Comparison of ENCODE assay signal across 9 cellular contexts in genomic region chr7:2510909-2511768, GRCh38. TPM values are rescaled to one million over a fixed set of nuclear protein-coding genes. Genes with fewer than 3 reads are reported as not detected.
DNase-seq lines count a peak whose midpoint lies in the region; ATAC-seq and TF ChIP-seq lines count a peak whose summit lies in the region.
"Had no signal": no experiment of that assay in that cellular context is flagged by ENCODE, and none has a peak within 500 bp of the region (broad histone marks: within the 10 kb centered on the region; RNA-seq: fewer than 3 reads in every experiment).

No MANE protein-coding gene starts in this region.

- no peaks in the 10 kb centered on the region for H3K27me3 Mint-ChIP-seq in activated B cell treated with CpG ODN at 0.5 μM for 24 hours
- no peaks in the 10 kb centered on the region for H3K27me3 Mint-ChIP-seq in osteocyte (ENCODE audit: unreplicated experiment)
- H3K27me3 Mint-ChIP-seq: brain had no signal

- intact Hi-C loops in activated B cell treated with CpG ODN at 0.5 μM for 24 hours (cut with micrococcal nuclease) = loop anchor here (1.0 to 5.0 kb wide), 4 partner anchors 8 to 109 kb away; partner anchors contain the start of genes BRAT1, CHST12 and LFNG

- H3K27ac Mint-ChIP-seq in activated B cell treated with CpG ODN at 0.5 μM for 24 hours = peak overlapping the region; percentile 95
- no peak overlapping the region for H3K27ac Mint-ChIP-seq in osteocyte (ENCODE audit: unreplicated experiment)

- ATAC-seq in activated B cell treated with CpG ODN at 0.5 μM for 24 hours (ENCODE audit: low read depth) (peak; percentile 69), esophagus mucosa (peak; percentile 40)
- ATAC-seq in stimulated activated naive CD8-positive, alpha-beta T cell treated with anti-CD3 and anti-CD28 coated beads, Interleukin-15, Interleukin-2, amounts not matched to agents 100 U/mL and 50 U/mL, for 24 hours = peak; percentile 55

- TF ChIP-seq CTCF in activated B cell treated with CpG ODN at 0.5 μM for 24 hours (IDR thresholded peaks at IDR 0.05) (no peak), osteocyte (IDR thresholded peaks at IDR 0.05) (no peak)

- POLR2A ChIA-PET in activated B cell treated with CpG ODN at 0.5 μM for 24 hours (lab: Charles Lee) = interaction anchor here (0.6 to 7.0 kb wide), 28 partner anchors 9 to 581 kb away, joined by 3 to 304 read pairs (median 5); partner anchors contain the start of genes BRAT1, CHST12, IQCE and LFNG

- CTCF ChIA-PET in activated B cell treated with CpG ODN at 0.5 μM for 24 hours (lab: Charles Lee) = interaction anchor here (1.2 to 2.2 kb wide), 5 partner anchors 9 to 199 kb away, joined by 3 to 10 read pairs (median 5); no protein-coding TSS in a partner anchor

- H3K4me1 Mint-ChIP-seq in activated B cell treated with CpG ODN at 0.5 μM for 24 hours (peaks cover 67% of the 10 kb centered on the region), osteocyte (ENCODE audit: unreplicated experiment) (peaks cover 43% of the 10 kb centered on the region)

- no peaks in the 10 kb centered on the region for H3K36me3 Mint-ChIP-seq in activated B cell treated with CpG ODN at 0.5 μM for 24 hours (ENCODE audit: low read depth)
- no peaks in the 10 kb centered on the region for H3K36me3 Mint-ChIP-seq in osteocyte (ENCODE audit: unreplicated experiment)
- H3K36me3 Mint-ChIP-seq: brain had no signal

- DNase-seq in DMS153 treated with DMSO at 0.1 percent for 48 hours (lab: John Stamatoyannopoulos, UW; ENCODE audit: unreplicated experiment) (peak; percentile 83), NCI-H1092 (lab: John Stamatoyannopoulos, UW) (peak; percentile 84), activated B cell treated with CpG ODN at 0.5 μM for 24 hours (peak; percentile 80), amygdala (lab: John Stamatoyannopoulos, UW) (no peak), inferior parietal cortex (ENCODE audit: extremely low spot score) (no peak), osteocyte (ENCODE audit: extremely low spot score, unreplicated experiment) (no peak)
- DNase-seq in stimulated activated naive CD8-positive, alpha-beta T cell treated with anti-CD3 and anti-CD28 coated beads, Interleukin-15, Interleukin-2, amounts not matched to agents 100 U/mL and 50 U/mL, for 24 hours = peak; percentile 75

- H3K9me3 Mint-ChIP-seq in activated B cell treated with CpG ODN at 0.5 μM for 24 hours (no peaks in the 10 kb centered on the region), osteocyte (ENCODE audit: unreplicated experiment) (no peaks in the 10 kb centered on the region)

- H3K4me3 Mint-ChIP-seq in activated B cell treated with CpG ODN at 0.5 μM for 24 hours (peak overlapping the region; percentile 77), osteocyte (ENCODE audit: unreplicated experiment) (no peak overlapping the region)
- H3K4me3 Mint-ChIP-seq: brain had no signal

RNA-seq across cellular contexts. Expression of gene LFNG, which starts 8.4 kb away (rescaled TPM):
- total RNA-seq in activated B cell treated with CpG ODN at 0.5 μM for 24 hours = 87.4 and 95.8 TPM in 2 replicates
- total RNA-seq in esophagus mucosa = 5.7 TPM
- 20.8 and 23.3 TPM in 2 replicates for total RNA-seq in osteocyte

RNA-seq across cellular contexts. Expression of gene GRIFIN, which starts 34.9 kb away (rescaled TPM):
- total RNA-seq in activated B cell treated with CpG ODN at 0.5 μM for 24 hours (not detected in 2 replicates), esophagus mucosa (not detected), osteocyte (not detected in 2 replicates)

RNA-seq across cellular contexts. Expression of gene BRAT1, which starts 44.2 kb away (rescaled TPM):
- total RNA-seq in activated B cell treated with CpG ODN at 0.5 μM for 24 hours = 29.6 and 31.7 TPM in 2 replicates
- 11.9 TPM for total RNA-seq in esophagus mucosa
- total RNA-seq in osteocyte = 27.8 and 29.4 TPM in 2 replicates

RNA-seq across cellular contexts. Expression of gene IQCE, which starts 47.6 kb away (rescaled TPM):
- total RNA-seq in activated B cell treated with CpG ODN at 0.5 μM for 24 hours = 7.5 and 7.7 TPM in 2 replicates
- total RNA-seq in esophagus mucosa = 7.5 TPM
- total RNA-seq in osteocyte = 17.0 and 22.1 TPM in 2 replicates

Comparison
In these comparisons a context has a peak if more than half of its experiments do, and no peak if none do; other contexts are left out.
1. DNase-seq: peak in DMS153 treated with DMSO at 0.1 percent for 48 hours (single experiment), NCI-H1092 (single experiment), activated B cell treated with CpG ODN at 0.5 μM for 24 hours (single experiment) and stimulated activated naive CD8-positive, alpha-beta T cell treated with anti-CD3 and anti-CD28 coated beads, Interleukin-15, Interleukin-2, amounts not matched to agents 100 U/mL and 50 U/mL, for 24 hours (single experiment); none in amygdala (0 of 56), inferior parietal cortex (single experiment) and osteocyte (single experiment).
2. Peak in every context shown above with its lines, with median percentiles within 50 percentile points of each other: ATAC-seq.